Comparison of ENCODE assay signal across 1 cellular context in the genomic region with DNA sequence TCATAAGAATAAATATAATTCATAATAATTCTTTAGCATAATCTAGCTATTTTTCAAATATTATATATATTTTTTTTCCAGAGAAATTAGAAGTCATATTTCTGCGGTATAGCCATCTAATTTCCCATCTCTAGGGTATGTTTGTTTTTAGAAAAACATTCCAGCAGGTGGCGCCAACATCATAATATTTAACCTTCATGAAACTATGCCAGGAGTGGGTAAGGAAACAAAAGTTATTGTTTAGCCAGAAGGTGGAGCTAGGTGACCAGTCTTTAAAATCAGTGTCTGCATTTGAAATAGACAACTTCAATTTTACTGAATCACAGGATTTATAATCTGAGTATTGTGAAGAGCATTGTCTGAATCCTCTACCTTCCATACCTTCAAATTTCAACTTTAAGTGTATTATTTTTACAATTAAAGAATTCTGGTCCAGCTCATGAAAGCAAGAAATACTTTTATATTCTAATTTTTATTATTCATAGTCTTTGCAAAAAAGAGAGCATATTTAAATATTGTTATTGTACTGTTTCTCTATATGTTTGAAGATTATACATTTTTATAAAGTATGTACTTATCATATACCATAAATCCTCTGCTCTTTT.
TF ChIP-seq lines count a peak whose summit lies in the region.

No MANE protein-coding gene starts in this region.

TF ChIP-seq in GM23338, 12 proteins besides CTCF, POLR2A, EP300 and RAD21:
- TF ChIP-seq ZNF331 (CRISPR knock-in tag; IDR thresholded peaks at IDR 0.05; ENCODE audit: low read depth) (no peak), CREB1 (CRISPR knock-in tag; IDR thresholded peaks at IDR 0.05; ENCODE audit: low read depth) (no peak), POLR2AphosphoS5 (IDR thresholded peaks at IDR 0.05; ENCODE audit: low read depth) (no peak), ZNF114 (CRISPR knock-in tag; IDR thresholded peaks at IDR 0.05) (no peak), REST (IDR thresholded peaks at IDR 0.05; ENCODE audit: unreplicated experiment) (no peak), JUNB (IDR thresholded peaks at IDR 0.05; ENCODE audit: unreplicated experiment) (no peak), NANOG (IDR thresholded peaks at IDR 0.05; ENCODE audit: borderline replicate concordance) (no peak), EZH2 (IDR thresholded peaks at IDR 0.05; ENCODE audit: low read depth, unreplicated experiment) (no peak), STAT1 (IDR thresholded peaks at IDR 0.05; ENCODE audit: unreplicated experiment) (no peak), EZH2phosphoT487 (IDR thresholded peaks at IDR 0.05; ENCODE audit: unreplicated experiment) (no peak)
- TF ChIP-seq, protein P1, sequence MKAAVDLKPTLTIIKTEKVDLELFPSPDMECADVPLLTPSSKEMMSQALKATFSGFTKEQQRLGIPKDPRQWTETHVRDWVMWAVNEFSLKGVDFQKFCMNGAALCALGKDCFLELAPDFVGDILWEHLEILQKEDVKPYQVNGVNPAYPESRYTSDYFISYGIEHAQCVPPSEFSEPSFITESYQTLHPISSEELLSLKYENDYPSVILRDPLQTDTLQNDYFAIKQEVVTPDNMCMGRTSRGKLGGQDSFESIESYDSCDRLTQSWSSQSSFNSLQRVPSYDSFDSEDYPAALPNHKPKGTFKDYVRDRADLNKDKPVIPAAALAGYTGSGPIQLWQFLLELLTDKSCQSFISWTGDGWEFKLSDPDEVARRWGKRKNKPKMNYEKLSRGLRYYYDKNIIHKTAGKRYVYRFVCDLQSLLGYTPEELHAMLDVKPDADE (IDR thresholded peaks at IDR 0.05) = no peak
- TF ChIP-seq, protein P2, sequence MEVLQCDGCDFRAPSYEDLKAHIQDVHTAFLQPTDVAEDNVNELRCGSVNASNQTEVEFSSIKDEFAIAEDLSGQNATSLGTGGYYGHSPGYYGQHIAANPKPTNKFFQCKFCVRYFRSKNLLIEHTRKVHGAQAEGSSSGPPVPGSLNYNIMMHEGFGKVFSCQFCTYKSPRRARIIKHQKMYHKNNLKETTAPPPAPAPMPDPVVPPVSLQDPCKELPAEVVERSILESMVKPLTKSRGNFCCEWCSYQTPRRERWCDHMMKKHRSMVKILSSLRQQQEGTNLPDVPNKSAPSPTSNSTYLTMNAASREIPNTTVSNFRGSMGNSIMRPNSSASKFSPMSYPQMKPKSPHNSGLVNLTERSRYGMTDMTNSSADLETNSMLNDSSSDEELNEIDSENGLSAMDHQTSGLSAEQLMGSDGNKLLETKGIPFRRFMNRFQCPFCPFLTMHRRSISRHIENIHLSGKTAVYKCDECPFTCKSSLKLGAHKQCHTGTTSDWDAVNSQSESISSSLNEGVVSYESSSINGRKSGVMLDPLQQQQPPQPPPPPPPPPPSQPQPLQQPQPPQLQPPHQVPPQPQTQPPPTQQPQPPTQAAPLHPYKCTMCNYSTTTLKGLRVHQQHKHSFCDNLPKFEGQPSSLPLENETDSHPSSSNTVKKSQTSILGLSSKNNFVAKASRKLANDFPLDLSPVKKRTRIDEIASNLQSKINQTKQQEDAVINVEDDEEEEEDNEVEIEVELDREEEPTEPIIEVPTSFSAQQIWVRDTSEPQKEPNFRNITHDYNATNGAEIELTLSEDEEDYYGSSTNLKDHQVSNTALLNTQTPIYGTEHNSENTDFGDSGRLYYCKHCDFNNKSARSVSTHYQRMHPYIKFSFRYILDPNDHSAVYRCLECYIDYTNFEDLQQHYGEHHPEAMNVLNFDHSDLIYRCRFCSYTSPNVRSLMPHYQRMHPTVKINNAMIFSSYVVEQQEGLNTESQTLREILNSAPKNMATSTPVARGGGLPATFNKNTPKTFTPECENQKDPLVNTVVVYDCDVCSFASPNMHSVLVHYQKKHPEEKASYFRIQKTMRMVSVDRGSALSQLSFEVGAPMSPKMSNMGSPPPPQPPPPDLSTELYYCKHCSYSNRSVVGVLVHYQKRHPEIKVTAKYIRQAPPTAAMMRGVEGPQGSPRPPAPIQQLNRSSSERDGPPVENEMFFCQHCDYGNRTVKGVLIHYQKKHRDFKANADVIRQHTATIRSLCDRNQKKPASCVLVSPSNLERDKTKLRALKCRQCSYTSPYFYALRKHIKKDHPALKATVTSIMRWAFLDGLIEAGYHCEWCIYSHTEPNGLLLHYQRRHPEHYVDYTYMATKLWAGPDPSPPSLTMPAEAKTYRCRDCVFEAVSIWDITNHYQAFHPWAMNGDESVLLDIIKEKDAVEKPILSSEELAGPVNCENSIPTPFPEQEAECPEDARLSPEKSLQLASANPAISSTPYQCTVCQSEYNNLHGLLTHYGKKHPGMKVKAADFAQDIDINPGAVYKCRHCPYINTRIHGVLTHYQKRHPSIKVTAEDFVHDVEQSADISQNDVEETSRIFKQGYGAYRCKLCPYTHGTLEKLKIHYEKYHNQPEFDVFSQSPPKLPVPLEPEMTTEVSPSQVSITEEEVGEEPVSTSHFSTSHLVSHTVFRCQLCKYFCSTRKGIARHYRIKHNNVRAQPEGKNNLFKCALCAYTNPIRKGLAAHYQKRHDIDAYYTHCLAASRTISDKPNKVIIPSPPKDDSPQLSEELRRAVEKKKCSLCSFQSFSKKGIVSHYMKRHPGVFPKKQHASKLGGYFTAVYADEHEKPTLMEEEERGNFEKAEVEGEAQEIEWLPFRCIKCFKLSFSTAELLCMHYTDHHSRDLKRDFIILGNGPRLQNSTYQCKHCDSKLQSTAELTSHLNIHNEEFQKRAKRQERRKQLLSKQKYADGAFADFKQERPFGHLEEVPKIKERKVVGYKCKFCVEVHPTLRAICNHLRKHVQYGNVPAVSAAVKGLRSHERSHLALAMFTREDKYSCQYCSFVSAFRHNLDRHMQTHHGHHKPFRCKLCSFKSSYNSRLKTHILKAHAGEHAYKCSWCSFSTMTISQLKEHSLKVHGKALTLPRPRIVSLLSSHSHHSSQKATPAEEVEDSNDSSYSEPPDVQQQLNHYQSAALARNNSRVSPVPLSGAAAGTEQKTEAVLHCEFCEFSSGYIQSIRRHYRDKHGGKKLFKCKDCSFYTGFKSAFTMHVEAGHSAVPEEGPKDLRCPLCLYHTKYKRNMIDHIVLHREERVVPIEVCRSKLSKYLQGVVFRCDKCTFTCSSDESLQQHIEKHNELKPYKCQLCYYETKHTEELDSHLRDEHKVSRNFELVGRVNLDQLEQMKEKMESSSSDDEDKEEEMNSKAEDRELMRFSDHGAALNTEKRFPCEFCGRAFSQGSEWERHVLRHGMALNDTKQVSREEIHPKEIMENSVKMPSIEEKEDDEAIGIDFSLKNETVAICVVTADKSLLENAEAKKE (CRISPR knock-in tag; IDR thresholded peaks at IDR 0.05) = no peak
